24 cellular contexts compared by ENCODE assay signal in the genomic region with DNA sequence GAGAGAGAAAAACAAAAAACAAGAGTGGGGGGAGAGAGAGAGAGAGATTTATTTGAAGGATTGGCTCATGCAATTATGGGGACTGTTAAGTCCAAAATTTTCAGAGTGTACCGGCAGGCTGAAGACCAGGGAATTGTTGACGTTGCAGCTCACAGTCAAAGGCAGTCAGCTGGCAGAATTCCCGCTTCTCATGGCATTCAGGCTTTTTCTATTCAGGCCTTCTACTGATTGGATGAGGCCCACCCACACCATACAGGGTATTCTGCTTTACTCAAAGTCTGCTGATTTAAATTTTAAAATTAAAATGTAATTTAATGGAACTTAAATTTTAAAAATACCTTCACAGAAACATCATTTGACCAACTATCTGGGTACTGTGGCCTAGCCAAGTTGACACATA.
"Had no signal": no experiment of that assay in that cellular context is flagged by ENCODE, and none has a peak within 500 bp of the region (broad histone marks: within the 10 kb centered on the region; RNA-seq: fewer than 3 reads in every experiment).

No MANE protein-coding gene starts in this region.

- H3K9me3 Mint-ChIP-seq: nephron progenitor cell, type B pancreatic cell had no signal

- H3K36me3 ChIP-seq: left lung, lower lobe of right lung, prostate gland, right lobe of liver, tibial artery had no signal

- DNase-seq: dorsolateral prefrontal cortex; effector CD4-positive, alpha-beta T cell; foreskin keratinocyte; glutamatergic neuron; kidney; left lung; lower lobe of right lung; naive thymus-derived CD8-positive, alpha-beta T cell; nephron progenitor cell; nucleus accumbens; right lobe of liver; stimulated activated CD4-positive, alpha-beta T cell treated with anti-CD3 and anti-CD28 coated beads, Interleukin-2, amount 100 ng/mL, for 24 hours; stimulated activated CD4-positive, alpha-beta T cell treated with anti-CD3 and anti-CD28 coated beads, Interleukin-4, amount 100 ng/mL, for 4 hours; stimulated activated naive CD8-positive, alpha-beta T cell treated with anti-CD3 and anti-CD28 coated beads, Interleukin-15, Interleukin-2, amounts not matched to agents 100 U/mL and 50 U/mL, for 24 hours; substantia nigra; testis; tibial artery had no signal

- H3K4me3 ChIP-seq: dorsolateral prefrontal cortex, hepatocyte, left lung, lower lobe of right lung, prostate gland, right lobe of liver, testis, tibial artery had no signal

- H3K4me2 ChIP-seq: hepatocyte had no signal

- H3K9me3 ChIP-seq: left lung, lower lobe of right lung, prostate gland, right lobe of liver, testis, tibial artery had no signal

- H3K27me3 ChIP-seq: dorsolateral prefrontal cortex, foreskin keratinocyte, hepatocyte, left lung, right lobe of liver, testis, tibial artery had no signal

- H3K4me1 ChIP-seq: foreskin keratinocyte, left lung, lower lobe of right lung, prostate gland, right lobe of liver, testis, tibial artery had no signal

- ATAC-seq: esophagus mucosa; foreskin keratinocyte; left lung; lower lobe of right lung; naive thymus-derived CD8-positive, alpha-beta T cell; right lobe of liver; stimulated activated memory B cell treated with anti-CD40 and anti-IgM and Interleukin-4, amounts not matched to agents 10 μg/mL and 1 μg/mL and 100 μg/mL, for 72 hours; stimulated activated naive CD8-positive, alpha-beta T cell treated with anti-CD3 and anti-CD28 coated beads, Interleukin-15, Interleukin-2, amounts not matched to agents 100 U/mL and 50 U/mL, for 24 hours had no signal

- H2AFZ ChIP-seq: hepatocyte had no signal

- H3K4me3 Mint-ChIP-seq: naive thymus-derived CD8-positive, alpha-beta T cell; nephron progenitor cell; stimulated activated memory B cell treated with anti-CD40 and anti-IgM and Interleukin-4, amounts not matched to agents 10 μg/mL and 1 μg/mL and 100 μg/mL, for 72 hours; type B pancreatic cell had no signal

- H3K79me2 ChIP-seq: hepatocyte had no signal

- H3K4me1 Mint-ChIP-seq: naive thymus-derived CD8-positive, alpha-beta T cell; nephron progenitor cell; stimulated activated memory B cell treated with anti-CD40 and anti-IgM and Interleukin-4, amounts not matched to agents 10 μg/mL and 1 μg/mL and 100 μg/mL, for 72 hours had no signal

- H3K27ac Mint-ChIP-seq: naive thymus-derived CD8-positive, alpha-beta T cell; nephron progenitor cell; stimulated activated memory B cell treated with anti-CD40 and anti-IgM and Interleukin-4, amounts not matched to agents 10 μg/mL and 1 μg/mL and 100 μg/mL, for 72 hours; type B pancreatic cell had no signal

- H3K27me3 Mint-ChIP-seq: type B pancreatic cell had no signal

- H3K36me3 Mint-ChIP-seq: naive thymus-derived CD8-positive, alpha-beta T cell; stimulated activated memory B cell treated with anti-CD40 and anti-IgM and Interleukin-4, amounts not matched to agents 10 μg/mL and 1 μg/mL and 100 μg/mL, for 72 hours; type B pancreatic cell had no signal

- H3K27ac ChIP-seq: epithelial cell of prostate, foreskin keratinocyte, hepatocyte, left lung, lower lobe of right lung, prostate gland, right lobe of liver, testis, tibial artery had no signal

- FAIRE-seq: colon, kidney had no signal
